27 cellular contexts compared by ENCODE assay signal in the genomic region with DNA sequence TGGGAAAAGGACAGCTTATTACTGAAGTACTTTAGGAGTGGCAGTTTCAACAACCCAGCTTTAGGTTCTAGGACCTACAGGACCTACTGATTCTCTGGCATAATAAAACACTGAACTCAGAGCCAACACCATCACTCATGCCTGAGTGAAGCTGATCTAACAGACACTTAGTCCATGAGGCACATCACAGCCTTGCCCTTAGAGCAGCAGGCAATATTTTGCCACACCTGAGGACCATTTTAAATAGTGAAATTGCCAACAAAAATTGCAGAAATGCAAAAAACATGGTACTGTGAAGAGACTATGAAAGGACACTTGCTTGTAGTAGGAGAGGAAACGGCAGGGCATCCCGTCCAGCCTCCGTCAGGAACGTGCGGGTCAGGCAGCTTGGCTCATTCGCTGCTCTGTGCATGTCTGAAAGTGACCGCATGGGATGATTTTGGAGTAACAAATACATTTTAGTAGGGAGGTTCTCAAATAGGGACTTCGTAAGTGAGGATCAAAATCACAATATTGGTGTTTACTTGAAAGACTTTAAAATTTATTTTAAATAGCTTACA. TPM values are rescaled to one million over a fixed set of nuclear protein-coding genes. Genes with fewer than 3 reads are reported as not detected.
DNase-seq lines count a peak whose midpoint lies in the region; ATAC-seq and TF ChIP-seq lines count a peak whose summit lies in the region.
"Had no signal": no experiment of that assay in that cellular context is flagged by ENCODE, and none has a peak within 500 bp of the region (broad histone marks: within the 10 kb centered on the region; RNA-seq: fewer than 3 reads in every experiment).

No MANE protein-coding gene starts in this region.

- peak overlapping the region; percentile 74 for H3K27ac Mint-ChIP-seq in activated naive CD8-positive, alpha-beta T cell
- H3K27ac Mint-ChIP-seq in activated naive CD8-positive, alpha-beta T cell treated with anti-CD3 and anti-CD28 coated beads for 36 hours: no peak overlapping the region
- peak overlapping the region; percentile 29; the same call in 1 of the 2 replicates for H3K27ac Mint-ChIP-seq in HFFc6
- peak overlapping the region; percentile 74 for H3K27ac Mint-ChIP-seq in endodermal cell
- H3K27ac Mint-ChIP-seq in stimulated activated effector memory CD8-positive, alpha-beta T cell treated with anti-CD3 and anti-CD28 coated beads, Interleukin-12 subunit alpha, Interleukin-12 subunit beta, amount 100 ng/mL, for 72 hours: peak overlapping the region; percentile 63

- H3K36me3 ChIP-seq in endodermal cell (ENCODE audit: control insufficient read depth, insufficient read depth, low read length): peaks cover 64% of the 10 kb centered on the region
- H3K36me3 ChIP-seq: uterus had no signal

- no peak overlapping the region for H3K4me3 ChIP-seq in endodermal cell (ENCODE audit: low read length)
- H3K4me3 ChIP-seq: HAP-1, MG63, thyroid gland, uterus had no signal

- TF ChIP-seq CTCF in HFFc6 (IDR thresholded peaks at IDR 0.05) (no peak), endodermal cell (conservative IDR thresholded peaks at IDR 0.05) (no peak)

- H3K9me3 ChIP-seq in endodermal cell (ENCODE audit: control insufficient read depth, low read length): no peaks in the 10 kb centered on the region
- H3K9me3 ChIP-seq: HAP-1, MG63, thyroid gland, uterus had no signal

- H3K9ac ChIP-seq in endodermal cell (ENCODE audit: extremely low read depth, low read length, poor library complexity, severe bottlenecking): no peak overlapping the region
- H3K9ac ChIP-seq: KMS-11 had no signal

- no peak overlapping the region for H3K4me3 Mint-ChIP-seq in activated naive CD8-positive, alpha-beta T cell
- H3K4me3 Mint-ChIP-seq in activated naive CD8-positive, alpha-beta T cell treated with anti-CD3 and anti-CD28 coated beads for 36 hours: no peak overlapping the region
- H3K4me3 Mint-ChIP-seq in HFFc6: no peak overlapping the region
- no peak overlapping the region for H3K4me3 Mint-ChIP-seq in endodermal cell
- H3K4me3 Mint-ChIP-seq in stimulated activated effector memory CD8-positive, alpha-beta T cell treated with anti-CD3 and anti-CD28 coated beads, Interleukin-12 subunit alpha, Interleukin-12 subunit beta, amount 100 ng/mL, for 72 hours: peak overlapping the region; percentile 18

- WGBS in endodermal cell (ENCODE audit: insufficient coverage in 1 of 2, insufficient read length in 1 of 2), 2 experiments: 92 to 94% methylated on average over 7 to 8 of the region's 8 CpGs

- H3K36me3 Mint-ChIP-seq in activated naive CD8-positive, alpha-beta T cell: peaks cover 5% of the 10 kb centered on the region
- H3K36me3 Mint-ChIP-seq in activated naive CD8-positive, alpha-beta T cell treated with anti-CD3 and anti-CD28 coated beads for 36 hours: peaks cover 43% of the 10 kb centered on the region
- H3K36me3 Mint-ChIP-seq in HFFc6 (ENCODE audit: low read depth) (peaks cover 35% of the 10 kb centered on the region; the same call in 1 of the 2 replicates), endodermal cell (ENCODE audit: low read depth) (peaks cover 55% of the 10 kb centered on the region)
- H3K36me3 Mint-ChIP-seq in stimulated activated effector memory CD8-positive, alpha-beta T cell treated with anti-CD3 and anti-CD28 coated beads, Interleukin-12 subunit alpha, Interleukin-12 subunit beta, amount 100 ng/mL, for 72 hours: peaks cover 100% of the 10 kb centered on the region

- ATAC-seq in stimulated activated effector memory CD8-positive, alpha-beta T cell treated with anti-CD3 and anti-CD28 coated beads, Interleukin-12 subunit alpha, Interleukin-12 subunit beta, amount 100 ng/mL, for 72 hours: no peak
- ATAC-seq: left ventricle myocardium superior had no signal

- no peaks in the 10 kb centered on the region for H3K27me3 Mint-ChIP-seq in activated naive CD8-positive, alpha-beta T cell
- no peaks in the 10 kb centered on the region for H3K27me3 Mint-ChIP-seq in activated naive CD8-positive, alpha-beta T cell treated with anti-CD3 and anti-CD28 coated beads for 36 hours
- peaks cover 5% of the 10 kb centered on the region for H3K27me3 Mint-ChIP-seq in HFFc6 (ENCODE audit: insufficient read depth)
- H3K27me3 Mint-ChIP-seq in endodermal cell (ENCODE audit: insufficient read depth): no peaks in the 10 kb centered on the region

- H3K9me3 Mint-ChIP-seq in activated naive CD8-positive, alpha-beta T cell (ENCODE audit: low read depth): no peaks in the 10 kb centered on the region
- H3K9me3 Mint-ChIP-seq in activated naive CD8-positive, alpha-beta T cell treated with anti-CD3 and anti-CD28 coated beads for 36 hours: no peaks in the 10 kb centered on the region
- H3K9me3 Mint-ChIP-seq in HFFc6 (no peaks in the 10 kb centered on the region), endodermal cell (no peaks in the 10 kb centered on the region)
- no peaks in the 10 kb centered on the region for H3K9me3 Mint-ChIP-seq in stimulated activated effector memory CD8-positive, alpha-beta T cell treated with anti-CD3 and anti-CD28 coated beads, Interleukin-12 subunit alpha, Interleukin-12 subunit beta, amount 100 ng/mL, for 72 hours

- H3K27ac ChIP-seq in endodermal cell (ENCODE audit: low read depth, low read length): no peak overlapping the region
- H3K27ac ChIP-seq: HL-60, KMS-11, thyroid gland, uterus had no signal

- no peaks in the 10 kb centered on the region for H3K27me3 ChIP-seq in endodermal cell (ENCODE audit: control insufficient read depth, insufficient read depth, low read length, poor library complexity, severe bottlenecking)
- H3K27me3 ChIP-seq: MG63, thyroid gland, uterus had no signal

- peaks cover 44% of the 10 kb centered on the region for H3K4me1 Mint-ChIP-seq in activated naive CD8-positive, alpha-beta T cell (ENCODE audit: low read depth)
- H3K4me1 Mint-ChIP-seq in activated naive CD8-positive, alpha-beta T cell treated with anti-CD3 and anti-CD28 coated beads for 36 hours: peaks cover 37% of the 10 kb centered on the region
- H3K4me1 Mint-ChIP-seq in HFFc6 (ENCODE audit: low read depth): no peaks in the 10 kb centered on the region
- H3K4me1 Mint-ChIP-seq in endodermal cell: peaks cover 4% of the 10 kb centered on the region
- H3K4me1 Mint-ChIP-seq in stimulated activated effector memory CD8-positive, alpha-beta T cell treated with anti-CD3 and anti-CD28 coated beads, Interleukin-12 subunit alpha, Interleukin-12 subunit beta, amount 100 ng/mL, for 72 hours: peaks cover 45% of the 10 kb centered on the region

- peaks cover 3% of the 10 kb centered on the region for H3K4me1 ChIP-seq in endodermal cell (ENCODE audit: control insufficient read depth, insufficient read depth, low read length)
- H3K4me1 ChIP-seq: HAP-1, thyroid gland, uterus had no signal

- no peak for DNase-seq in activated naive CD8-positive, alpha-beta T cell treated with anti-CD3 and anti-CD28 coated beads for 36 hours
- DNase-seq in HFFc6: no peak
- DNase-seq in endodermal cell: no peak
- no peak for DNase-seq in stimulated activated effector memory CD8-positive, alpha-beta T cell treated with anti-CD3 and anti-CD28 coated beads, Interleukin-12 subunit alpha, Interleukin-12 subunit beta, amount 100 ng/mL, for 72 hours (ENCODE audit: low spot score in 2 of 2)
- DNase-seq in kidney glomerular epithelial cell (lab: John Stamatoyannopoulos, UW): no peak
- no peak for DNase-seq in NCI-H82 (lab: John Stamatoyannopoulos, UW)
- DNase-seq in H4 (ENCODE audit: low spot score): no peak
- DNase-seq: activated CD4-positive, alpha-beta T cell treated with anti-CD3 and anti-CD28 coated beads for 1 hour; activated effector memory CD4-positive, alpha-beta T cell treated with anti-CD3 and anti-CD28 coated beads, Interleukin-2, amount 50 U/mL, for 16 hours; central memory CD4-positive, alpha-beta T cell; COR-L47; head of caudate nucleus; left ventricle myocardium superior; MG63; NCI-H1417 treated with DMSO at 0.1 percent for 48 hours; NCI-H2081; NCI-H526; NK-92 treated with Interleukin-12 subunit alpha and Interleukin-12 subunit beta, amount 100 ng/mL, for 24 hours; occipital lobe; retina; small intestine; thyroid gland; uterus had no signal

RNA-seq across cellular contexts. Expression of a gene that starts 18.1 kb away (rescaled TPM):
- 10 to 100 TPM; 60.7 to 64.7 TPM for total RNA-seq in activated naive CD8-positive, alpha-beta T cell treated with anti-CD3 and anti-CD28 coated beads for 36 hours
- total RNA-seq in HFFc6 (2021; fragmentation: NEBNext Ultra II Directional; extraction: Animal tissue kit (Norgen Biotek cat#: 25700)): 10 to 100 TPM; 38.1 to 53.8 (median 43.0) TPM
- 10 to 100 TPM; 46.1 to 49.3 TPM for total RNA-seq in endodermal cell
- 46.1 TPM for polyA plus RNA-seq in endodermal cell (2013, experiment 1 of 2)
- 36.0 TPM for polyA plus RNA-seq in endodermal cell (2013, experiment 2 of 2)
- total RNA-seq in H4 (2014; rRNA removed; shearing (Covaris generic)): 58.2 and 69.8 TPM in 2 replicates

RNA-seq across cellular contexts. Expression of a gene that starts 37.7 kb away (rescaled TPM):
- 10 to 100 TPM; 38.7 to 39.4 TPM for total RNA-seq in activated naive CD8-positive, alpha-beta T cell treated with anti-CD3 and anti-CD28 coated beads for 36 hours
- total RNA-seq in HFFc6 (2021; fragmentation: NEBNext Ultra II Directional; extraction: Animal tissue kit (Norgen Biotek cat#: 25700)): 10 to 100 TPM; 24.6 to 33.4 (median 26.0) TPM
- 10 to 100 TPM; 26.4 to 36.3 TPM for total RNA-seq in endodermal cell
- polyA plus RNA-seq in endodermal cell (2013, experiment 1 of 2): 30.9 TPM
- 26.1 TPM for polyA plus RNA-seq in endodermal cell (2013, experiment 2 of 2)
- total RNA-seq in H4 (2014; rRNA removed; shearing (Covaris generic)): 8.4 and 9.0 TPM in 2 replicates
